ENCODE assay signal across 19 cellular contexts in genomic region chr6:156269751-156270369, GRCh38.
A peak's percentile ranks its signal among the peaks of the same experiment; 100 is the strongest.
DNase-seq lines count a peak whose midpoint lies in the region; ATAC-seq and TF ChIP-seq lines count a peak whose summit lies in the region.
"Had no signal": no experiment of that assay in that cellular context is flagged by ENCODE, and none has a peak within 500 bp of the region (broad histone marks: within the 10 kb centered on the region; RNA-seq: fewer than 3 reads in every experiment).

No MANE protein-coding gene starts in this region.

- peaks cover 4% of the 10 kb centered on the region for H3K9me3 Mint-ChIP-seq in activated T-helper 17 cell treated with anti-CD3 and anti-CD28 coated beads, Interleukin-2, amount 50 U/mL, for 72 hours

- no peaks in the 10 kb centered on the region for H3K27me3 Mint-ChIP-seq in activated T-helper 17 cell treated with anti-CD3 and anti-CD28 coated beads, Interleukin-2, amount 50 U/mL, for 72 hours
- H3K27me3 Mint-ChIP-seq: progenitor cell of endocrine pancreas had no signal

- TF ChIP-seq POLR2A in suprapubic skin (IDR thresholded peaks at IDR 0.05): no peak

- DNase-seq in activated T-cell treated with anti-CD3 and anti-CD28 coated beads for 24 hours (ENCODE audit: low read depth): peak; percentile 17
- no peak for DNase-seq in activated T-cell treated with anti-CD3 and anti-CD28 coated beads for 4 hours
- peak; percentile 10 for DNase-seq in stimulated activated CD4-positive, alpha-beta T cell treated with anti-CD3 and anti-CD28 coated beads, Interleukin-12 subunit alpha, Interleukin-12 subunit beta, amount 100 ng/mL, for 4 hours
- no peak for DNase-seq in suprapubic skin (ENCODE audit: low spot score in 2 of 2)
- no peak for DNase-seq in GM19238 (ENCODE audit: insufficient read length, low spot score)
- no peak for DNase-seq in NCI-H446 treated with DMSO at 0.1 percent for 48 hours (lab: John Stamatoyannopoulos, UW)
- DNase-seq: amniotic stem cell, DMS53, erythroblast, mesendoderm, NCI-H1436, NCI-H2171 treated with DMSO at 0.1 percent for 48 hours, NCI-H82, nephron progenitor cell had no signal

- peaks cover 10% of the 10 kb centered on the region for H3K36me3 Mint-ChIP-seq in activated T-helper 17 cell treated with anti-CD3 and anti-CD28 coated beads, Interleukin-2, amount 50 U/mL, for 72 hours (ENCODE audit: low read depth)

- TF ChIP-seq EP300 in suprapubic skin (IDR thresholded peaks at IDR 0.05): no peak

- H3K27ac Mint-ChIP-seq in activated T-helper 17 cell treated with anti-CD3 and anti-CD28 coated beads, Interleukin-2, amount 50 U/mL, for 72 hours: peak overlapping the region; percentile 16
- H3K27ac Mint-ChIP-seq: nephron progenitor cell, progenitor cell of endocrine pancreas had no signal

- H3K27ac ChIP-seq in thymus (ENCODE audit: low read depth) (peak overlapping the region; percentile 85), suprapubic skin (no peak overlapping the region)
- H3K27ac ChIP-seq: C4-2B, upper lobe of left lung had no signal

- ATAC-seq in activated T-helper 17 cell treated with anti-CD3 and anti-CD28 coated beads, Interleukin-2, amount 50 U/mL, for 72 hours (replicated peaks): peak; percentile 83

- H3K4me1 Mint-ChIP-seq in activated T-helper 17 cell treated with anti-CD3 and anti-CD28 coated beads, Interleukin-2, amount 50 U/mL, for 72 hours: peaks cover 11% of the 10 kb centered on the region
- H3K4me1 Mint-ChIP-seq: nephron progenitor cell had no signal

- H3K4me3 ChIP-seq in thymus (ENCODE audit: low read length) (peak overlapping the region; percentile 21), suprapubic skin (no peak overlapping the region)
- H3K4me3 ChIP-seq: upper lobe of left lung had no signal

- no peaks in the 10 kb centered on the region for H3K27me3 ChIP-seq in thymus (ENCODE audit: control insufficient read depth, insufficient read depth)
- no peaks in the 10 kb centered on the region for H3K27me3 ChIP-seq in suprapubic skin
- H3K27me3 ChIP-seq: upper lobe of left lung had no signal

- H3K36me3 ChIP-seq in thymus (ENCODE audit: control insufficient read depth, insufficient read depth) (no peaks in the 10 kb centered on the region), suprapubic skin (no peaks in the 10 kb centered on the region)
- H3K36me3 ChIP-seq: upper lobe of left lung had no signal

- no peaks in the 10 kb centered on the region for H3K4me1 ChIP-seq in thymus (ENCODE audit: control insufficient read depth, insufficient read depth, low read length)
- no peaks in the 10 kb centered on the region for H3K4me1 ChIP-seq in suprapubic skin
- H3K4me1 ChIP-seq: upper lobe of left lung had no signal

- H3K9me3 ChIP-seq in thymus (ENCODE audit: control insufficient read depth): no peaks in the 10 kb centered on the region
- H3K9me3 ChIP-seq in suprapubic skin: no peaks in the 10 kb centered on the region
- H3K9me3 ChIP-seq: upper lobe of left lung had no signal

- TF ChIP-seq CTCF in suprapubic skin (IDR thresholded peaks at IDR 0.05): no peak

- WGBS in thymus: 42% methylated on average over 8 of the region's 8 CpGs
- 88% methylated on average over 8 of the region's 8 CpGs for WGBS in suprapubic skin

- peak overlapping the region; percentile 54 for H3K4me3 Mint-ChIP-seq in activated T-helper 17 cell treated with anti-CD3 and anti-CD28 coated beads, Interleukin-2, amount 50 U/mL, for 72 hours
- H3K4me3 Mint-ChIP-seq: nephron progenitor cell had no signal

Comparison
In these comparisons a context has a peak if more than half of its experiments do, and no peak if none do; other contexts are left out.
1. DNase-seq: peak in activated T-cell treated with anti-CD3 and anti-CD28 coated beads for 24 hours (single experiment) and stimulated activated CD4-positive, alpha-beta T cell treated with anti-CD3 and anti-CD28 coated beads, Interleukin-12 subunit alpha, Interleukin-12 subunit beta, amount 100 ng/mL, for 4 hours (single experiment); none in activated T-cell treated with anti-CD3 and anti-CD28 coated beads for 4 hours (single experiment), suprapubic skin (0 of 2), GM19238 (single experiment) and NCI-H446 treated with DMSO at 0.1 percent for 48 hours (single experiment).